Comparison of ENCODE assay signal across 8 cellular contexts in genomic region chr21:34374940-34375618, GRCh38. TPM values are rescaled to one million over a fixed set of nuclear protein-coding genes. Genes with fewer than 3 reads are reported as not detected.
DNase-seq lines count a peak whose midpoint lies in the region; ATAC-seq and FAIRE-seq lines count a peak whose summit lies in the region.
"Not testable (repeated sequence)": the region's sequence is repeated elsewhere in the genome, so short reads cannot be mapped to it uniquely, and the experiment has no call there.

TSS of gene SMIM11 (plus strand) at chr21:34375507. CDS start at chr21:34379505, 3,998 bp downstream.

- H3K4me1 Mint-ChIP-seq in activated CD8-positive, alpha-beta memory T cell treated with anti-CD3 and anti-CD28 coated beads, Interleukin-2, amount 10 ng/mL, durations not matched to agents 7 days and 5 days; natural killer cell treated with Interleukin-12 subunit alpha and Interleukin-12 subunit beta and Interleukin-15 and Interleukin-18, amount 100 ng/mL, for 72 hours (ENCODE audit: low read depth in 2 of 2): not testable (repeated sequence)

- CTCF ChIA-PET in activated CD8-positive, alpha-beta memory T cell treated with anti-CD3 and anti-CD28 coated beads, Interleukin-2, amount 10 ng/mL, durations not matched to agents 7 days and 5 days (lab: Charles Lee), result not testable (repeated sequence)

- not testable (repeated sequence) for H3K27ac Mint-ChIP-seq in activated CD8-positive, alpha-beta memory T cell treated with anti-CD3 and anti-CD28 coated beads, Interleukin-2, amount 10 ng/mL, durations not matched to agents 7 days and 5 days; natural killer cell treated with Interleukin-12 subunit alpha and Interleukin-12 subunit beta and Interleukin-15 and Interleukin-18, amount 100 ng/mL, for 72 hours

- peak; percentile 9 for FAIRE-seq in A204.1 (lab: Jason Lieb, UNC)

- not testable (repeated sequence) for H3K27me3 Mint-ChIP-seq in activated CD8-positive, alpha-beta memory T cell treated with anti-CD3 and anti-CD28 coated beads, Interleukin-2, amount 10 ng/mL, durations not matched to agents 7 days and 5 days; natural killer cell treated with Interleukin-12 subunit alpha and Interleukin-12 subunit beta and Interleukin-15 and Interleukin-18, amount 100 ng/mL, for 72 hours

- intact Hi-C loops in Right ventricle myocardium inferior (cut with DNase I), result not testable (repeated sequence)

- not testable (repeated sequence) for H3K9me3 Mint-ChIP-seq in activated CD8-positive, alpha-beta memory T cell treated with anti-CD3 and anti-CD28 coated beads, Interleukin-2, amount 10 ng/mL, durations not matched to agents 7 days and 5 days (ENCODE audit: low read depth); natural killer cell treated with Interleukin-12 subunit alpha and Interleukin-12 subunit beta and Interleukin-15 and Interleukin-18, amount 100 ng/mL, for 72 hours

- not testable (repeated sequence) for DNase-seq in activated CD8-positive, alpha-beta memory T cell treated with anti-CD3 and anti-CD28 coated beads, Interleukin-2, amount 10 ng/mL, durations not matched to agents 7 days and 5 days; Right ventricle myocardium inferior (ENCODE audit: missing footprints); natural killer cell treated with Interleukin-12 subunit alpha and Interleukin-12 subunit beta and Interleukin-15 and Interleukin-18, amount 100 ng/mL, for 72 hours (ENCODE audit: low spot score)

- not testable (repeated sequence) for H3K4me3 Mint-ChIP-seq in activated CD8-positive, alpha-beta memory T cell treated with anti-CD3 and anti-CD28 coated beads, Interleukin-2, amount 10 ng/mL, durations not matched to agents 7 days and 5 days; natural killer cell treated with Interleukin-12 subunit alpha and Interleukin-12 subunit beta and Interleukin-15 and Interleukin-18, amount 100 ng/mL, for 72 hours

- peak; percentile 92 for ATAC-seq in GM18907 (IDR thresholded peaks at IDR 0.05; ENCODE audit: unreplicated experiment)
- ATAC-seq in GM21576 (IDR thresholded peaks at IDR 0.05; ENCODE audit: unreplicated experiment), result peak; percentile 90
- ATAC-seq in HG02981 (IDR thresholded peaks at IDR 0.05; ENCODE audit: unreplicated experiment), result peak; percentile 90
- peak; percentile 80 for ATAC-seq in HG03565 (IDR thresholded peaks at IDR 0.05; ENCODE audit: unreplicated experiment)
- ATAC-seq in activated CD8-positive, alpha-beta memory T cell treated with anti-CD3 and anti-CD28 coated beads, Interleukin-2, amount 10 ng/mL, durations not matched to agents 7 days and 5 days, result peak; percentile 98
- ATAC-seq in Right ventricle myocardium inferior, result peak; percentile 97
- ATAC-seq in natural killer cell treated with Interleukin-12 subunit alpha and Interleukin-12 subunit beta and Interleukin-15 and Interleukin-18, amount 100 ng/mL, for 72 hours, result peak; percentile 98

- not testable (repeated sequence) for H3K36me3 Mint-ChIP-seq in activated CD8-positive, alpha-beta memory T cell treated with anti-CD3 and anti-CD28 coated beads, Interleukin-2, amount 10 ng/mL, durations not matched to agents 7 days and 5 days; natural killer cell treated with Interleukin-12 subunit alpha and Interleukin-12 subunit beta and Interleukin-15 and Interleukin-18, amount 100 ng/mL, for 72 hours

RNA-seq across cellular contexts. Expression of gene SMIM11, which starts in this region (rescaled TPM):
- 1 to 10 TPM; 3.4 to 6.7 TPM for total RNA-seq in activated CD8-positive, alpha-beta memory T cell treated with anti-CD3 and anti-CD28 coated beads, Interleukin-2, amount 10 ng/mL, durations not matched to agents 7 days and 5 days
- total RNA-seq in Right ventricle myocardium inferior, result 15.6 TPM
- total RNA-seq in natural killer cell treated with Interleukin-12 subunit alpha and Interleukin-12 subunit beta and Interleukin-15 and Interleukin-18, amount 100 ng/mL, for 72 hours, result 10 to 100 TPM in 1 of 2 donors, 1 to 10 TPM in 1; 4.4 to 14.9 TPM
